In genomic region chr2:74379851-74380789, GRCh38 we compare ENCODE assay signal across 8 cellular contexts. TPM values are rescaled to one million over a fixed set of nuclear protein-coding genes. Genes with fewer than 3 reads are reported as not detected.
DNase-seq lines count a peak whose midpoint lies in the region; ATAC-seq and TF ChIP-seq lines count a peak whose summit lies in the region.

DCTN1 (minus strand) TSS chr2:74380311; CDS start chr2:74380037, 274 bp downstream.

- peaks cover 24% of the 10 kb centered on the region for H3K36me3 ChIP-seq in brain microvascular endothelial cell (replicated peaks)

- peaks cover 4% of the 10 kb centered on the region for H3K36me3 Mint-ChIP-seq in progenitor cell of endocrine pancreas (ENCODE audit: insufficient read depth)

- in situ Hi-C loops in brain microvascular endothelial cell (cut with HindIII; ENCODE audit: low pct_ligation_motif_present, low sequenced_read_pairs) = no loop called here

- peak within 1 kb of the TSS; percentile 49 for H3K4me3 ChIP-seq in brain microvascular endothelial cell (ENCODE audit: low read depth, low read length)

- DNase-seq in stimulated activated CD4-positive, alpha-beta T cell treated with anti-CD3 and anti-CD28 coated beads, Interleukin-2, amount 100 ng/mL, for 4 hours (ENCODE audit: low read depth) = peak; percentile 3
- DNase-seq in stimulated activated CD4-positive, alpha-beta T cell treated with anti-CD3 and anti-CD28 coated beads, Interleukin-4, amount 100 ng/mL, for 4 hours = no peak
- DNase-seq in OCI-M1 (lab: John Stamatoyannopoulos, UW) = peak; percentile 5
- DNase-seq in brain microvascular endothelial cell = peak; percentile 69
- peak; percentile 55 to 72 for DNase-seq in hippocampal formation (lab: John Stamatoyannopoulos, UW)
- DNase-seq in progenitor cell of endocrine pancreas (ENCODE audit: low spot score, unreplicated experiment) = no peak

- H3K27me3 ChIP-seq in brain microvascular endothelial cell (replicated peaks) = no peaks in the 10 kb centered on the region

- peaks cover 12% of the 10 kb centered on the region for H3K4me1 Mint-ChIP-seq in progenitor cell of endocrine pancreas (ENCODE audit: low read depth)

- TF ChIP-seq CTCF in brain microvascular endothelial cell (IDR thresholded peaks at IDR 0.05; ENCODE audit: low read depth, low read length, missing control alignments) (no peak), progenitor cell of endocrine pancreas (IDR thresholded peaks at IDR 0.05; ENCODE audit: unreplicated experiment) (no peak)

- peak within 1 kb of the TSS; percentile 82 for H3K27ac Mint-ChIP-seq in progenitor cell of endocrine pancreas

- no peak for ATAC-seq in GM18520 (IDR thresholded peaks at IDR 0.05; ENCODE audit: unreplicated experiment)
- no peak for ATAC-seq in HG03039 (IDR thresholded peaks at IDR 0.05; ENCODE audit: unreplicated experiment)

- H3K27ac ChIP-seq in brain microvascular endothelial cell = peak within 1 kb of the TSS; percentile 4

- H3K4me3 Mint-ChIP-seq in progenitor cell of endocrine pancreas (ENCODE audit: low read depth) = no peak within 1 kb of the TSS

- no peaks in the 10 kb centered on the region for H3K9me3 Mint-ChIP-seq in progenitor cell of endocrine pancreas (ENCODE audit: low read depth)

- no peaks in the 10 kb centered on the region for H3K27me3 Mint-ChIP-seq in progenitor cell of endocrine pancreas

RNA-seq across cellular contexts. Expression of gene DCTN1, which starts in this region (rescaled TPM):
- 178 and 195 TPM in 2 replicates for total RNA-seq in progenitor cell of endocrine pancreas

Comparison
In these comparisons a context has a peak if more than half of its experiments do, and no peak if none do; other contexts are left out.
1. DNase-seq: peak in stimulated activated CD4-positive, alpha-beta T cell treated with anti-CD3 and anti-CD28 coated beads, Interleukin-2, amount 100 ng/mL, for 4 hours (single experiment), OCI-M1 (single experiment), brain microvascular endothelial cell (single experiment) and hippocampal formation (2 of 2); none in stimulated activated CD4-positive, alpha-beta T cell treated with anti-CD3 and anti-CD28 coated beads, Interleukin-4, amount 100 ng/mL, for 4 hours (0 of 2) and progenitor cell of endocrine pancreas (single experiment).